ENCODE assay signal across 8 cellular contexts in the genomic region with DNA sequence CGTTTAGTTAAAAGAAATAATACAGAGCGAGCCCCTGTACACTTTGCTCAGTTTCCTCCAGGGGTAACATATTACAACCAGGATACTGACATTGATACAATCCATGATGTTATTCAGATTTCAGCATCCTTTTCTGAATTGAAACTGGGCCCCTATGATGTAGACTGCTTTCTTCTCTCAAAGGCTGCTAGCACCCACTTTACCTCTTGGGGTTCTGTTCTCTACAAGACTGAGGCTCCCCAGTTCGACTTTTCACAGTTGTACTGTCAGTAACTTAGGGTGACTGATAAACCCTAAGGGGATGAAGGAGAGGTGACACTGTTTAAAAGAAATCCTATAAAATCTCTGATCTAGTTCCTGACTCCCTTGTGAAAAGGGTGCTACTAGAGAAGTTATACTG. TPM values are rescaled to one million over a fixed set of nuclear protein-coding genes. Genes with fewer than 3 reads are reported as not detected.
DNase-seq lines count a peak whose midpoint lies in the region; ATAC-seq and TF ChIP-seq lines count a peak whose summit lies in the region.

No MANE protein-coding gene starts in this region.

- H3K36me3 Mint-ChIP-seq in MCF 10A (ENCODE audit: insufficient read depth, unreplicated experiment), result peaks cover 54% of the 10 kb centered on the region

- H3K4me1 ChIP-seq in mucosa of stomach (ENCODE audit: control insufficient read depth, insufficient read depth, low read length), result peaks cover 3% of the 10 kb centered on the region

- H3K9ac ChIP-seq in mucosa of stomach (ENCODE audit: low read length), result peak overlapping the region; percentile 93

- H3K36me3 ChIP-seq in mucosa of stomach (ENCODE audit: control insufficient read depth, insufficient read depth, low read length), result no peaks in the 10 kb centered on the region

- H3K27me3 ChIP-seq in mucosa of stomach (ENCODE audit: control insufficient read depth, insufficient read depth, low read length), result no peaks in the 10 kb centered on the region

- H3K27ac Mint-ChIP-seq in MCF 10A (ENCODE audit: low read depth, unreplicated experiment), result peak overlapping the region; percentile 95

- H3K4me1 Mint-ChIP-seq in MCF 10A (ENCODE audit: insufficient read depth, unreplicated experiment), result no peaks in the 10 kb centered on the region

- intact Hi-C loops in MCF 10A (cut with micrococcal nuclease), result no loop called here

- H3K27me3 Mint-ChIP-seq in MCF 10A (ENCODE audit: insufficient read depth, unreplicated experiment), result no peaks in the 10 kb centered on the region

- ATAC-seq in HG03558 (IDR thresholded peaks at IDR 0.05; ENCODE audit: extremely low read depth, unreplicated experiment), result peak; percentile 7
- no peak for ATAC-seq in GM18502 (IDR thresholded peaks at IDR 0.05; ENCODE audit: poor library complexity, unreplicated experiment)
- no peak for ATAC-seq in GM21528 (IDR thresholded peaks at IDR 0.05; ENCODE audit: low FRiP score, unreplicated experiment)

- peak overlapping the region; percentile 99 for H3K4me3 ChIP-seq in AG10803 (ENCODE audit: low read length)
- peak overlapping the region; percentile 96 for H3K4me3 ChIP-seq in mucosa of stomach (ENCODE audit: low read length)

- no TSS peak for BruUV-seq in MCF 10A (replicated peaks; lab: Mats Ljungman, UMichigan)

- no peaks in the 10 kb centered on the region for H3K9me3 ChIP-seq in mucosa of stomach (ENCODE audit: control insufficient read depth, low read length)

- POLR2A ChIA-PET in MCF 10A (lab: Yijun Ruan, JAX), result interaction anchor here (0.7 to 3.8 kb wide), 4 partner anchors 9 to 968 kb away, joined by 3 to 25 read pairs (median 4); a partner anchor contains a TSS

- TF ChIP-seq CTCF in AG10803 (conservative IDR thresholded peaks at IDR 0.05; ENCODE audit: low read length) (no peak), MCF 10A (IDR thresholded peaks at IDR 0.05; ENCODE audit: unreplicated experiment) (no peak)

- DNase-seq in AG10803 (ENCODE audit: low read depth) (no peak), MCF 10A (ENCODE audit: unreplicated experiment) (peak; percentile 2), 8988T (no peak), putamen (ENCODE audit: low spot score) (no peak)

- H3K4me3 Mint-ChIP-seq in MCF 10A (ENCODE audit: unreplicated experiment), result peak overlapping the region; percentile 96

- H3K9me3 Mint-ChIP-seq in MCF 10A (ENCODE audit: unreplicated experiment), result no peaks in the 10 kb centered on the region

- CTCF ChIA-PET in MCF 10A (lab: Yijun Ruan, JAX), result no interaction called here

RNA-seq across cellular contexts. Expression of a gene that starts 0.9 kb away (rescaled TPM):
- 16.5 and 22.2 TPM in 2 replicates for total RNA-seq in MCF 10A (2022)

RNA-seq across cellular contexts. Expression of a gene that starts 39.6 kb away (rescaled TPM):
- 69.6 and 70.1 TPM in 2 replicates for total RNA-seq in MCF 10A (2022)
